ENCODE assay signal across 24 cellular contexts in genomic region chr6:161608771-161609170, GRCh38.
"Had no signal": no experiment of that assay in that cellular context is flagged by ENCODE, and none has a peak within 500 bp of the region (broad histone marks: within the 10 kb centered on the region; RNA-seq: fewer than 3 reads in every experiment).

No MANE protein-coding gene starts in this region.

- H3K9me3 ChIP-seq: suprapubic skin, testis, thoracic aorta, thyroid gland, transverse colon, upper lobe of left lung, upper lobe of right lung, uterus, vagina had no signal

- H3K36me3 ChIP-seq: stomach, suprapubic skin, thoracic aorta, thyroid gland, tibial artery, tibial nerve, transverse colon, upper lobe of left lung, upper lobe of right lung, uterus, vagina had no signal

- DNase-seq: stimulated activated CD4-positive, alpha-beta T cell treated with anti-CD3 and anti-CD28 coated beads, Interleukin-2, amount 100 ng/mL, for 48 hours; stimulated activated CD4-positive, alpha-beta T cell treated with anti-CD3 and anti-CD28 coated beads, Interleukin-4, amount 100 ng/mL, for 1 hour; stimulated activated CD4-positive, alpha-beta T cell treated with anti-CD3 and anti-CD28 coated beads, Interleukin-4, amount 100 ng/mL, for 24 hours; stimulated activated CD4-positive, alpha-beta T cell treated with anti-CD3 and anti-CD28 coated beads, Interleukin-4, amount 100 ng/mL, for 4 hours; stimulated activated CD8-positive, alpha-beta memory T cell treated with anti-CD3 and anti-CD28 coated beads, Interleukin-4, amount 100 ng/mL, for 48 hours; stimulated activated naive B cell treated with anti-CD40 and anti-IgM and Interleukin-4, amounts not matched to agents 10 μg/mL and 1 μg/mL and 100 μg/mL, for 72 hours; stimulated activated naive CD4-positive, alpha-beta T cell; stimulated activated naive CD4-positive, alpha-beta T cell treated with Interleukin-2 at 50 U/mL for 16 hours; stimulated activated naive CD8-positive, alpha-beta T cell treated with anti-CD3 and anti-CD28 coated beads, Interleukin-15, amount 100 ng/mL, for 72 hours; stimulated activated naive CD8-positive, alpha-beta T cell treated with anti-CD3 and anti-CD28 coated beads, Interleukin-15, Interleukin-2, amounts not matched to agents 100 U/mL and 50 U/mL, for 24 hours; stomach; substantia nigra; testis; thyroid gland; tibial artery; transverse colon; trophoblast cell; upper lobe of left lung; upper lobe of right lung; uterus had no signal

- H3K4me3 ChIP-seq: stomach, suprapubic skin, testis, thoracic aorta, thyroid gland, tibial artery, tibial nerve, transverse colon, upper lobe of left lung, upper lobe of right lung, uterus, vagina had no signal

- H3K27me3 ChIP-seq: stomach, suprapubic skin, testis, thyroid gland, tibial artery, tibial nerve, transverse colon, upper lobe of left lung, upper lobe of right lung, uterus, vagina had no signal

- H3K27ac ChIP-seq: stomach, suprapubic skin, testis, thoracic aorta, thyroid gland, tibial artery, tibial nerve, transverse colon, upper lobe of left lung, upper lobe of right lung, uterus, vagina had no signal
